20 cellular contexts compared by ENCODE assay signal in genomic region chr2:122384768-122385333, GRCh38.
DNase-seq lines count a peak whose midpoint lies in the region; FAIRE-seq and TF ChIP-seq lines count a peak whose summit lies in the region.
"Had no signal": no experiment of that assay in that cellular context is flagged by ENCODE, and none has a peak within 500 bp of the region (broad histone marks: within the 10 kb centered on the region; RNA-seq: fewer than 3 reads in every experiment).

No MANE protein-coding gene starts in this region.

- H3K9me3 ChIP-seq in parathyroid adenoma (ENCODE audit: control insufficient read depth, low read length): no peaks in the 10 kb centered on the region
- H3K9me3 ChIP-seq: HAP-1 had no signal

- peak overlapping the region; percentile 70 for H2AFZ ChIP-seq in parathyroid adenoma
- H2AFZ ChIP-seq: GM23248 had no signal

- no peak overlapping the region for H3K4me2 ChIP-seq in parathyroid adenoma (ENCODE audit: low read length)

- no peaks in the 10 kb centered on the region for H3K79me2 ChIP-seq in parathyroid adenoma

- peaks cover 36% of the 10 kb centered on the region for H3K4me1 ChIP-seq in parathyroid adenoma
- H3K4me1 ChIP-seq: HAP-1 had no signal

- H3K27ac ChIP-seq in parathyroid adenoma: peak overlapping the region; percentile 8
- H3K27ac ChIP-seq: GM23248, RWPE1 had no signal

- no peak overlapping the region for H3K9ac ChIP-seq in parathyroid adenoma
- H3K9ac ChIP-seq: GM23248 had no signal

- no peak for TF ChIP-seq CTCF in parathyroid adenoma (IDR thresholded peaks at IDR 0.05)

- no peak for FAIRE-seq in GM12891 (lab: Jason Lieb, UNC)
- FAIRE-seq: GM19239, HepG2 had no signal

- H3K4me3 ChIP-seq in parathyroid adenoma (ENCODE audit: low read depth, low read length): no peak overlapping the region
- H3K4me3 ChIP-seq: GM23248, HAP-1 had no signal

- no peaks in the 10 kb centered on the region for H3K36me3 ChIP-seq in parathyroid adenoma (ENCODE audit: control insufficient read depth, insufficient read depth, low read length)
- H3K36me3 ChIP-seq: HAP-1 had no signal

- DNase-seq in DMS53 treated with DMSO at 0.1 percent for 48 hours (lab: John Stamatoyannopoulos, UW; ENCODE audit: unreplicated experiment) (peak; percentile 80), NCI-H146 treated with DMSO at 0.1 percent for 48 hours (lab: John Stamatoyannopoulos, UW; ENCODE audit: unreplicated experiment) (peak; percentile 35), NCI-H524 (lab: John Stamatoyannopoulos, UW) (peak; percentile 1 to 67), NOMO-1 (lab: John Stamatoyannopoulos, UW; ENCODE audit: unreplicated experiment in 2 of 2) (no peak), HuH-7.5 (ENCODE audit: low spot score) (no peak), GM12891 (ENCODE audit: insufficient read length, low spot score) (no peak)
- DNase-seq: GF-D8, GM23248, KG1, NCI-H1048, NCI-H1694 treated with DMSO at 0.1 percent for 48 hours, NCI-H2171, NCI-H446 treated with DMSO at 0.1 percent for 48 hours, SIG-M5, T1000 had no signal

- no peaks in the 10 kb centered on the region for H3K27me3 ChIP-seq in parathyroid adenoma (ENCODE audit: control insufficient read depth, insufficient read depth, low read length)

- TF ChIP-seq POLR2A in GM12891 (IDR thresholded peaks at IDR 0.05; ENCODE audit: low read depth, low read length): no peak

TF ChIP-seq in GM12891, 5 proteins besides CTCF, POLR2A, EP300 and RAD21:
- TF ChIP-seq POU2F2 (IDR thresholded peaks at IDR 0.05; ENCODE audit: low read depth, low read length) (no peak), PAX5 (IDR thresholded peaks at IDR 0.05; ENCODE audit: insufficient read depth, low read length, severe bottlenecking) (no peak), SPI1 (IDR thresholded peaks at IDR 0.05; ENCODE audit: low read depth, low read length) (no peak), POLR2AphosphoS5 (IDR thresholded peaks at IDR 0.05; ENCODE audit: low read depth, low read length) (no peak), TAF1 (IDR thresholded peaks at IDR 0.05; ENCODE audit: low read depth, low read length) (no peak)

Comparison
In these comparisons a context has a peak if more than half of its experiments do, and no peak if none do; other contexts are left out.
1. DNase-seq: peak in DMS53 treated with DMSO at 0.1 percent for 48 hours (single experiment), NCI-H146 treated with DMSO at 0.1 percent for 48 hours (single experiment) and NCI-H524 (2 of 2); none in NOMO-1 (0 of 2), HuH-7.5 (single experiment) and GM12891 (single experiment).